11 cellular contexts compared by ENCODE assay signal in genomic region chr17:35788504-35788998, GRCh38. TPM values are rescaled to one million over a fixed set of nuclear protein-coding genes. Genes with fewer than 3 reads are reported as not detected.
A peak's percentile ranks its signal among the peaks of the same experiment; 100 is the strongest.
DNase-seq lines count a peak whose midpoint lies in the region; ATAC-seq and TF ChIP-seq lines count a peak whose summit lies in the region.
"Had no signal": no experiment of that assay in that cellular context is flagged by ENCODE, and none has a peak within 500 bp of the region (broad histone marks: within the 10 kb centered on the region; RNA-seq: fewer than 3 reads in every experiment).

No MANE protein-coding gene starts in this region.

- peak overlapping the region; percentile 52 for H3K9ac ChIP-seq in PC-3 (ENCODE audit: low read length)
- no peak overlapping the region for H3K9ac ChIP-seq in fibroblast of lung (ENCODE audit: insufficient read depth, low read length)

- TF ChIP-seq CTCF in AG10803 (conservative IDR thresholded peaks at IDR 0.05; ENCODE audit: low read length), result no peak
- TF ChIP-seq CTCF in PC-3 (conservative IDR thresholded peaks at IDR 0.05; ENCODE audit: low read depth, low read length), result no peak
- no peak for TF ChIP-seq CTCF in fibroblast of lung (conservative IDR thresholded peaks at IDR 0.05 in 1 of 2, IDR thresholded peaks at IDR 0.05 in 1 of 2; ENCODE audit: low read depth in 1 of 2, low read length in 2 of 2)
- TF ChIP-seq CTCF in omental fat pad (IDR thresholded peaks at IDR 0.05), result no peak

- H3K27me3 ChIP-seq in PC-3 (ENCODE audit: low read length) (no peaks in the 10 kb centered on the region), fibroblast of lung (ENCODE audit: control insufficient read depth, insufficient read depth, low read length) (peaks cover 16% of the 10 kb centered on the region)

- POLR2A ChIA-PET in PC-3 (lab: Charles Lee; ENCODE audit: unreplicated experiment), result no interaction called here

- ATAC-seq in PC-3, result peak; percentile 81
- peak; percentile 90 for ATAC-seq in omental fat pad (ENCODE audit: low FRiP score)
- no peak for ATAC-seq in GM21717 (IDR thresholded peaks at IDR 0.05; ENCODE audit: unreplicated experiment)
- ATAC-seq in HG03175 (IDR thresholded peaks at IDR 0.05; ENCODE audit: unreplicated experiment), result no peak
- ATAC-seq in GM21576 (IDR thresholded peaks at IDR 0.05; ENCODE audit: unreplicated experiment), result no peak
- ATAC-seq: natural killer cell; stimulated activated memory B cell treated with anti-CD40 and anti-IgM and Interleukin-4, amounts not matched to agents 10 μg/mL and 1 μg/mL and 100 μg/mL, for 72 hours had no signal

- CTCF ChIA-PET in PC-3 (lab: Charles Lee), result interaction anchor here (0.5 to 1.1 kb wide), 4 partner anchors 11 to 233 kb away, joined by 3 to 7 read pairs (median 4); no protein-coding TSS in a partner anchor

- H3K36me3 ChIP-seq in PC-3 (ENCODE audit: low read depth, low read length) (no peaks in the 10 kb centered on the region), fibroblast of lung (ENCODE audit: control insufficient read depth, insufficient read depth, low read length) (no peaks in the 10 kb centered on the region)

- H3F3A ChIP-seq in PC-3 (ENCODE audit: low read length, unreplicated experiment), result no peaks in the 10 kb centered on the region

- no TSS peak for BruUV-seq in PC-3 (replicated peaks; lab: Mats Ljungman, UMichigan)

- H4K20me1 ChIP-seq in PC-3 (ENCODE audit: low read length) (no peaks in the 10 kb centered on the region), fibroblast of lung (ENCODE audit: control insufficient read depth, extremely low read depth, insufficient read depth, low read length) (no peaks in the 10 kb centered on the region)

- intact Hi-C loops in PC-3 (cut with micrococcal nuclease), result no loop called here

- peaks cover 50% of the 10 kb centered on the region for H3K4me1 ChIP-seq in PC-3 (ENCODE audit: insufficient read depth, low read length)
- peaks cover 15% of the 10 kb centered on the region for H3K4me1 ChIP-seq in fibroblast of lung (ENCODE audit: control insufficient read depth, extremely low read depth, insufficient read depth, low read length)

- H3K9me3 ChIP-seq in PC-3 (ENCODE audit: low read length) (no peaks in the 10 kb centered on the region), fibroblast of lung (ENCODE audit: control insufficient read depth, insufficient read depth, low read depth, low read length) (no peaks in the 10 kb centered on the region)

- H3K27ac ChIP-seq in PC-3 (ENCODE audit: low read length) (peak overlapping the region; percentile 93), fibroblast of lung (ENCODE audit: insufficient read depth, low read length) (peak overlapping the region; percentile 47)

- H3K79me2 ChIP-seq in PC-3 (ENCODE audit: low read length) (no peaks in the 10 kb centered on the region), fibroblast of lung (ENCODE audit: control insufficient read depth, insufficient read depth, low read length) (no peaks in the 10 kb centered on the region)

- H3K4me3 ChIP-seq in AG10803 (ENCODE audit: low read length) (no peak overlapping the region), PC-3 (ENCODE audit: low read length) (no peak overlapping the region; the same call in 1 of the 2 replicates), fibroblast of lung (replicated peaks in 1 of 4; ENCODE audit: control extremely low read depth in 1 of 4, insufficient read depth in 1 of 4, low read depth in 3 of 4, low read length in 4 of 4) (no peak overlapping the region)

- peak; percentile 80 for DNase-seq in AG10803 (ENCODE audit: low read depth)
- DNase-seq in PC-3, result peak; percentile 81
- DNase-seq in fibroblast of lung (ENCODE audit: low read depth in 2 of 2), result peak; percentile 92 to 94
- no peak for DNase-seq in omental fat pad (ENCODE audit: low spot score)
- no peak for DNase-seq in NCI-H1930 (lab: John Stamatoyannopoulos, UW)
- DNase-seq: natural killer cell had no signal

- H3K4me2 ChIP-seq in PC-3 (ENCODE audit: low read length) (peak overlapping the region; percentile 67), fibroblast of lung (ENCODE audit: extremely low read depth, insufficient read depth, low read length) (peak overlapping the region; percentile 78)

- no peaks in the 10 kb centered on the region for H3K9me2 ChIP-seq in PC-3 (replicated peaks; ENCODE audit: low read length)

- H2AFZ ChIP-seq in PC-3 (ENCODE audit: low read length) (peak overlapping the region; percentile 23; the same call in 1 of the 2 replicates), fibroblast of lung (ENCODE audit: low read length) (no peak overlapping the region)

RNA-seq across cellular contexts. Expression of gene MMP28, which starts 6.9 kb away (rescaled TPM):
- total RNA-seq in PC-3 (2014; rRNA removed) (1.6 and 2.4 TPM in 2 replicates), fibroblast of lung (2.8 and 4.6 TPM in 2 replicates), omental fat pad (10 to 100 TPM; 31.5 to 65.6 (median 48.7) TPM)
- polyA plus RNA-seq in fibroblast of lung, result 0.49 and 1.1 TPM in 2 replicates
- polyA plus RNA-seq in fibroblast of lung (2012), result 0.46 and 0.58 TPM in 2 replicates
- not detected in 2 replicates for polyA minus RNA-seq in fibroblast of lung (ENCODE audit: low replicate concordance)
- total RNA-seq: G401 had no signal

RNA-seq across cellular contexts. Expression of gene TAF15, which starts 20.7 kb away (rescaled TPM):
- total RNA-seq in PC-3 (2014; rRNA removed), result 32.4 and 48.1 TPM in 2 replicates
- total RNA-seq in fibroblast of lung, result 57.8 and 84.1 TPM in 2 replicates
- 22.9 and 30.5 TPM in 2 replicates for polyA plus RNA-seq in fibroblast of lung
- 144 and 199 TPM in 2 replicates for polyA plus RNA-seq in fibroblast of lung (2012)
- polyA minus RNA-seq in fibroblast of lung (ENCODE audit: low replicate concordance), result 37.2 and 39.4 TPM in 2 replicates
- 10 to 100 TPM; 33.2 to 80.2 (median 64.0) TPM for total RNA-seq in omental fat pad

RNA-seq across cellular contexts. Expression of gene C17orf50, which starts 27.9 kb away (rescaled TPM):
- not detected in 2 replicates for total RNA-seq in PC-3 (2014; rRNA removed)
- total RNA-seq in fibroblast of lung, result not detected in 2 replicates
- polyA plus RNA-seq in fibroblast of lung, result not detected in 2 replicates
- polyA plus RNA-seq in fibroblast of lung (2012), result not detected in 2 replicates
- polyA minus RNA-seq in fibroblast of lung (ENCODE audit: low replicate concordance), result not detected in 2 replicates
- total RNA-seq in omental fat pad, result not detected
- total RNA-seq: G401, natural killer cell had no signal

RNA-seq across cellular contexts. Expression of gene GAS2L2, which starts 35.5 kb away (rescaled TPM):
- total RNA-seq in PC-3 (2014; rRNA removed) (not detected in 2 replicates), fibroblast of lung (not detected in 2 replicates), omental fat pad (under 1 TPM in 3 of 4 donors, not detected in 1; 0.37 to 0.82 (median 0.48) TPM)
- polyA plus RNA-seq in fibroblast of lung, result not detected in 2 replicates
- polyA plus RNA-seq in fibroblast of lung (2012), result not detected in 2 replicates
- not detected in 2 replicates for polyA minus RNA-seq in fibroblast of lung (ENCODE audit: low replicate concordance)
- total RNA-seq: G401 had no signal

RNA-seq across cellular contexts. Expression of gene RASL10B, which starts 57.1 kb away (rescaled TPM):
- total RNA-seq in PC-3 (2014; rRNA removed) (0.52 and 0.77 TPM in 2 replicates), fibroblast of lung (1.5 and 4.1 TPM in 2 replicates), omental fat pad (10 to 100 TPM in 3 of 4 donors, 1 to 10 TPM in 1; 9.9 to 63.8 (median 42.3) TPM)
- polyA plus RNA-seq in fibroblast of lung, result 0.44 and 0.78 TPM in 2 replicates
- 0.96 and 1.5 TPM in 2 replicates for polyA plus RNA-seq in fibroblast of lung (2012)
- polyA minus RNA-seq in fibroblast of lung (ENCODE audit: low replicate concordance), result 1.4 and 2.6 TPM in 2 replicates

Comparison
In these comparisons a context has a peak if more than half of its experiments do, and no peak if none do; other contexts are left out.
1. DNase-seq: peak in AG10803 (single experiment), PC-3 (single experiment) and fibroblast of lung (2 of 2); none in omental fat pad (single experiment) and NCI-H1930 (0 of 2).
2. ATAC-seq: peak in PC-3 (single experiment) and omental fat pad (single experiment); none in GM21717 (single experiment), HG03175 (single experiment) and GM21576 (single experiment).